In the genomic region with DNA sequence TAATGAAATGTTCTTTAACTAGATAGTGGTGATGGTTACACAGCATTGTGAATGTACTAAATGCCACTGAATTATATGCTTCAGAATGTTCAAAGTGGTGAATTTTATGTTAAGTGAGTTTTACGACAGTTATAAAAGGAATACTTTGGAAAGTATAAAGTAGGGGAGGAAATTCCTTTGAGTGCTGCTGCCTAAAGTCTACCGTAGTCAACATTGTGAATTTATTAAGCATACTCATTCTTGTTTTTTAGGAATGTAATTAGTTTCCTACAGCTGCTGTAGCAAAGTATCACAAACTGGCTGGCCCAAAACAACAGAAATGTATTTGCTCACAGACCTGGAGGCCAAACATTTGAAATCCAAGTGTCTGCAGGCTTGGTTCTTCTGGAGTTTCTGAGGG, we compare ENCODE assay signal across 33 cellular contexts.
"Had no signal": no experiment of that assay in that cellular context is flagged by ENCODE, and none has a peak within 500 bp of the region (broad histone marks: within the 10 kb centered on the region; RNA-seq: fewer than 3 reads in every experiment).

No MANE protein-coding gene starts in this region.

- H3K9me3 Mint-ChIP-seq: activated naive CD8-positive, alpha-beta T cell treated with anti-CD3 and anti-CD28 coated beads for 36 hours; stimulated activated memory B cell treated with anti-CD40 and anti-IgM and Interleukin-4, amounts not matched to agents 10 μg/mL and 1 μg/mL and 100 μg/mL, for 72 hours; stimulated activated naive CD8-positive, alpha-beta T cell treated with anti-CD3 and anti-CD28 coated beads, Interleukin-15, amount 100 ng/mL, for 72 hours had no signal

- H3K9me3 ChIP-seq: mucosa of descending colon, neutrophil, ovary, upper lobe of left lung had no signal

- H3K27ac ChIP-seq: brain microvascular endothelial cell, coronary artery, dorsolateral prefrontal cortex, neutrophil, ovary, upper lobe of left lung, VCaP had no signal

- H3K4me1 ChIP-seq: upper lobe of left lung had no signal

- H3K27me3 ChIP-seq: brain microvascular endothelial cell, dorsolateral prefrontal cortex, neutrophil, ovary, upper lobe of left lung had no signal

- H3K4me3 ChIP-seq: coronary artery, dorsolateral prefrontal cortex, mucosa of descending colon, ovary, upper lobe of left lung had no signal

- H3K36me3 ChIP-seq: brain microvascular endothelial cell, neutrophil, ovary had no signal

- DNase-seq: activated CD4-positive, alpha-beta T cell treated with anti-CD3 and anti-CD28 coated beads for 48 hours; activated CD4-positive, alpha-beta T cell treated with anti-CD3 and anti-CD28 coated beads, Interleukin-2, amount 50 U/mL, for 48 hours; activated CD8-positive, alpha-beta memory T cell treated with anti-CD3 and anti-CD28 coated beads for 24 hours; activated effector memory CD4-positive, alpha-beta T cell treated with Interleukin-2 at 50 U/mL for 16 hours; activated naive CD4-positive, alpha-beta T cell treated with Interleukin-2 at 50 U/mL for 16 hours; activated naive CD8-positive, alpha-beta T cell treated with anti-CD3 and anti-CD28 coated beads for 36 hours; brain microvascular endothelial cell; dorsolateral prefrontal cortex; effector memory CD4-positive, alpha-beta T cell; erythroblast; foreskin fibroblast; head of caudate nucleus; hippocampal formation; left cardiac atrium; left ventricle myocardium superior; mucosa of descending colon; ovary; retina; small intestine; stimulated activated CD4-positive, alpha-beta T cell treated with anti-CD3 and anti-CD28 coated beads, Interleukin-4, amount 100 ng/mL, for 4 hours; stimulated activated CD8-positive, alpha-beta memory T cell treated with anti-CD3 and anti-CD28 coated beads, Interleukin-4, amount 100 ng/mL, for 48 hours; stimulated activated naive CD8-positive, alpha-beta T cell treated with anti-CD3 and anti-CD28 coated beads, Interleukin-15, amount 100 ng/mL, for 72 hours; substantia nigra; T-helper 9 cell; upper lobe of left lung had no signal

- ATAC-seq: activated CD4-positive, CD25-positive, alpha-beta regulatory T cell treated with anti-CD3 and anti-CD28 coated beads, Interleukin-2, amount 50 U/mL, for 24 hours; left cardiac atrium; left ventricle myocardium superior; mucosa of descending colon; sciatic nerve; stimulated activated memory B cell treated with anti-CD40 and anti-IgM and Interleukin-4, amounts not matched to agents 10 μg/mL and 1 μg/mL and 100 μg/mL, for 72 hours; stimulated activated naive CD8-positive, alpha-beta T cell treated with anti-CD3 and anti-CD28 coated beads, Interleukin-15, amount 100 ng/mL, for 72 hours had no signal

- H3K27ac Mint-ChIP-seq: activated naive CD8-positive, alpha-beta T cell treated with anti-CD3 and anti-CD28 coated beads for 36 hours; nephron; progenitor cell of endocrine pancreas; stimulated activated memory B cell treated with anti-CD40 and anti-IgM and Interleukin-4, amounts not matched to agents 10 μg/mL and 1 μg/mL and 100 μg/mL, for 72 hours; stimulated activated naive CD8-positive, alpha-beta T cell treated with anti-CD3 and anti-CD28 coated beads, Interleukin-15, amount 100 ng/mL, for 72 hours had no signal
